9 cellular contexts compared by ENCODE assay signal in the genomic region with DNA sequence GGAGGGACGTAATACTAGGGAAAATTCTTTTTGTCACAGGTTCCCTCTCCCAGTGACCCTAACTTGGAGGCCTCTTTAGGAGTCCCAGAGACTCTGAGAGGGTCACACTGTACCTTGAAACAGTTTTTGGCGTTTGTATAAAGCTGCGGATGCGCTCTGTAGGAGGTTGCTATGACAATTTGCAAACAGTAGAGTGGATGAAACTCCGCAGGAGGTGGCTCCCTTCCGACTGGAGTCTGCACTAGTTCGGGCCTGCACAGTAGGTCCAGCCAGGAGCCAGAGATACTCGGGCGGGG. TPM values are rescaled to one million over a fixed set of nuclear protein-coding genes. Genes with fewer than 3 reads are reported as not detected.
A peak's percentile ranks its signal among the peaks of the same experiment; 100 is the strongest.
DNase-seq lines count a peak whose midpoint lies in the region; ATAC-seq and TF ChIP-seq lines count a peak whose summit lies in the region.
"Had no signal": no experiment of that assay in that cellular context is flagged by ENCODE, and none has a peak within 500 bp of the region (broad histone marks: within the 10 kb centered on the region; RNA-seq: fewer than 3 reads in every experiment).

No MANE protein-coding gene starts in this region.

- no peaks in the 10 kb centered on the region for H3K27me3 ChIP-seq in A673 (replicated peaks; ENCODE audit: insufficient read depth, low read depth, low read length, poor library complexity)
- H3K27me3 ChIP-seq in breast epithelium = no peaks in the 10 kb centered on the region
- no peaks in the 10 kb centered on the region for H3K27me3 ChIP-seq in muscle layer of duodenum (ENCODE audit: low read depth, low read length)
- no peaks in the 10 kb centered on the region for H3K27me3 ChIP-seq in upper lobe of left lung

- TF ChIP-seq EP300 in upper lobe of left lung (IDR thresholded peaks at IDR 0.05) = no peak

- no peak overlapping the region for H3K4me3 ChIP-seq in A673 (ENCODE audit: low read depth, low read length, poor library complexity, severe bottlenecking)
- H3K4me3 ChIP-seq in breast epithelium = peak overlapping the region in 1 of 3 donors; percentile 99
- H3K4me3 ChIP-seq in muscle layer of duodenum (ENCODE audit: low read depth in 1 of 2, low read length in 2 of 2) = peak overlapping the region; percentile 80 to 85
- peak overlapping the region in 1 of 4 donors; percentile 98 for H3K4me3 ChIP-seq in upper lobe of left lung

- no TSS peak for BruUV-seq in A673 (replicated peaks; lab: Mats Ljungman, UMichigan)

- intact Hi-C loops in A673 (cut with micrococcal nuclease; ENCODE audit: unreplicated experiment) (loop anchor here (10.0 kb wide), 1 partner anchor 202 kb away; no protein-coding TSS in a partner anchor), breast epithelium (cut with DNase I; ENCODE audit: low total_unique reads) (no loop called here)

- H3K4me1 ChIP-seq in A673 (ENCODE audit: insufficient read depth, low read length, poor library complexity, severe bottlenecking) = peaks cover 19% of the 10 kb centered on the region
- peaks cover 0 to 9% of the 10 kb centered on the region in 2 donors for H3K4me1 ChIP-seq in breast epithelium
- peaks cover 6 to 12% of the 10 kb centered on the region in 2 donors for H3K4me1 ChIP-seq in muscle layer of duodenum (ENCODE audit: control insufficient read depth in 1 of 2, insufficient read depth in 2 of 2, low read length in 2 of 2)
- H3K4me1 ChIP-seq in upper lobe of left lung = peaks cover 9 to 20% (median 16%) of the 10 kb centered on the region in 4 donors

- no peak for ATAC-seq in upper lobe of left lung (ENCODE audit: low FRiP score in 2 of 2)

- 64 to 80% methylated on average over 9 of the region's 9 CpGs for WGBS in upper lobe of left lung, 2 donors

- DNase-seq in A673 (ENCODE audit: low spot score) (peak; percentile 27), HEK293T (ENCODE audit: extremely low spot score) (peak; percentile 23), breast epithelium (ENCODE audit: low spot score in 2 of 2) (no peak), COLO668 (lab: John Stamatoyannopoulos, UW; ENCODE audit: unreplicated experiment) (no peak), activated gamma-delta T cell treated with Interleukin-2 at 50 U/mL for 16 hours (no peak), DMS79 treated with DMSO at 0.1 percent for 48 hours (lab: John Stamatoyannopoulos, UW) (no peak), upper lobe of left lung (no peak)
- DNase-seq: GDM1 had no signal

- TF ChIP-seq CTCF in A673 (conservative IDR thresholded peaks at IDR 0.05; ENCODE audit: low read depth, low read length) = no peak
- no peak for TF ChIP-seq CTCF in breast epithelium (IDR thresholded peaks at IDR 0.05)
- TF ChIP-seq CTCF in upper lobe of left lung (IDR thresholded peaks at IDR 0.05) = no peak

- H3K36me3 ChIP-seq in A673 (ENCODE audit: insufficient read depth, low read length, poor library complexity, severe bottlenecking) (no peaks in the 10 kb centered on the region), breast epithelium (no peaks in the 10 kb centered on the region), muscle layer of duodenum (ENCODE audit: control insufficient read depth in 1 of 2, insufficient read depth in 2 of 2, low read length in 2 of 2) (peaks cover 0 to 3% of the 10 kb centered on the region in 2 donors), upper lobe of left lung (no peaks in the 10 kb centered on the region)

- CTCF ChIA-PET in A673 (lab: Charles Lee) (no interaction called here), HEK293T (lab: Yijun Ruan, JAX) (no interaction called here)

- H3K9me3 ChIP-seq in A673 (ENCODE audit: low read depth, low read length, poor library complexity, severe bottlenecking) (no peaks in the 10 kb centered on the region), breast epithelium (no peaks in the 10 kb centered on the region), muscle layer of duodenum (ENCODE audit: control insufficient read depth in 1 of 2, low read length in 2 of 2) (no peaks in the 10 kb centered on the region), upper lobe of left lung (no peaks in the 10 kb centered on the region)

- POLR2A ChIA-PET in A673 (lab: Charles Lee; ENCODE audit: low non-redundant PET) (no interaction called here), HEK293T (lab: Yijun Ruan, JAX) (no interaction called here)

- H3K27ac ChIP-seq in A673 (ENCODE audit: low read depth, low read length, poor library complexity, severe bottlenecking) (no peak overlapping the region), breast epithelium (peak overlapping the region; percentile 89 to 96), muscle layer of duodenum (ENCODE audit: low read length) (peak overlapping the region; percentile 86), upper lobe of left lung (peak overlapping the region in 2 of 4 donors; percentile 95 to 97)

- TF ChIP-seq POLR2A in breast epithelium (IDR thresholded peaks at IDR 0.05) (no peak), upper lobe of left lung (IDR thresholded peaks at IDR 0.05) (no peak)

TF ChIP-seq in HEK293T, 16 proteins besides CTCF, POLR2A, EP300 and RAD21:
- TF ChIP-seq SUZ12 (IDR thresholded peaks at IDR 0.05) (no peak), CTBP1 (IDR thresholded peaks at IDR 0.05; ENCODE audit: borderline replicate concordance) (no peak), ARNT (IDR thresholded peaks at IDR 0.05) (no peak), FOXA1 (IDR thresholded peaks at IDR 0.05) (no peak), NFRKB (IDR thresholded peaks at IDR 0.05) (no peak), L3MBTL2 (conservative IDR thresholded peaks at IDR 0.05) (no peak), BHLHE40 (IDR thresholded peaks at IDR 0.05; ENCODE audit: borderline replicate concordance) (no peak), HDGF (IDR thresholded peaks at IDR 0.05; ENCODE audit: borderline replicate concordance) (no peak)
- TF ChIP-seq, protein P1, sequence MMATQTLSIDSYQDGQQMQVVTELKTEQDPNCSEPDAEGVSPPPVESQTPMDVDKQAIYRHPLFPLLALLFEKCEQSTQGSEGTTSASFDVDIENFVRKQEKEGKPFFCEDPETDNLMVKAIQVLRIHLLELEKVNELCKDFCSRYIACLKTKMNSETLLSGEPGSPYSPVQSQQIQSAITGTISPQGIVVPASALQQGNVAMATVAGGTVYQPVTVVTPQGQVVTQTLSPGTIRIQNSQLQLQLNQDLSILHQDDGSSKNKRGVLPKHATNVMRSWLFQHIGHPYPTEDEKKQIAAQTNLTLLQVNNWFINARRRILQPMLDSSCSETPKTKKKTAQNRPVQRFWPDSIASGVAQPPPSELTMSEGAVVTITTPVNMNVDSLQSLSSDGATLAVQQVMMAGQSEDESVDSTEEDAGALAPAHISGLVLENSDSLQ (IDR thresholded peaks at IDR 0.05) = no peak

RNA-seq across cellular contexts. Expression of a gene that starts 1.3 kb away (rescaled TPM):
- 28.6 and 35.2 TPM in 2 replicates for total RNA-seq in A673 (2021)
- total RNA-seq in breast epithelium = 10 to 100 TPM; 12.4 to 19.2 (median 17.7) TPM
- total RNA-seq in upper lobe of left lung = 10 to 100 TPM; 11.3 to 54.5 (median 17.9) TPM

Comparison
In these comparisons a context has a peak if more than half of its experiments do, and no peak if none do; other contexts are left out.
1. DNase-seq: peak in A673 (single experiment) and HEK293T (single experiment); none in breast epithelium (0 of 2), COLO668 (single experiment), activated gamma-delta T cell treated with Interleukin-2 at 50 U/mL for 16 hours (single experiment), DMS79 treated with DMSO at 0.1 percent for 48 hours (single experiment) and upper lobe of left lung (0 of 2).